Comparison of ENCODE assay signal across 10 cellular contexts in the genomic region with DNA sequence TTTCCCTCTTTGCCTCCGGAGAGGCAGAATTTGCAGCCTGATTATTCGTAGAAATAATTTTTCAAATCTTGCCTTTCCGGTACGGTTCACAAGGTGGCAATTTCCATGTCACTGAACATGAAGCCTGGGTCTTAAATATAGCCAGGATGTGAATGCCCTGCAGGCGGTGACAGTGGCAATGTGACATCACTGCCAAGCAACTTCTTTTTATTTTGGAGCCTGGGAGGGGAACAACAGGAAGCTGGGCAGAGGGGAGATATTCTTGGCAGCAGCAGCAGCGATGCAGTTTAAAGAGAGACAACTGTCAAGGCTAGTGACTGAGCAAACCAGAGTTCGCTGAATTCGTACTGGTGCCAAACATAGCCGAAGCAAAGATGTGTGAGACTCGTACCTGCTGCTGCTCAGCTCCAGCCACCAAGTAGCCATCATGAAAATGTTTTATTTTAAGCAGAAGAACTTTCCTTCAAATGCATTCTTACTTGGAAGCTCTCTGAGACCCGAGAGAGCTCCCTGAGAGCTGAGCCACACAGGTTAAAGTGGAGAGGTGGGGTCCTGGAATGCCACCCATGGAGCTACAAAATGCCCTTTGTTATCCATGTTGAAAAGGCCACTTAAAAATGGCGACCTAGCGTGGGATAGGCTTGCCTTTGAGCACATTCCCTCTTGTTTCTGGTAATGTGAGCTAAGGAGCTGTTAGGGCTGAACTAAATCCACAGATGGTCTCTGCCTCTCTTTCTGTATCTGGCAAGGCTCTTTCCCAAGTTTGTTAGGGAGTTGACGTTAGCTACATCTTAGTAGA.
DNase-seq lines count a peak whose midpoint lies in the region; ATAC-seq and TF ChIP-seq lines count a peak whose summit lies in the region.
"Had no signal": no experiment of that assay in that cellular context is flagged by ENCODE, and none has a peak within 500 bp of the region (broad histone marks: within the 10 kb centered on the region; RNA-seq: fewer than 3 reads in every experiment).

No MANE protein-coding gene starts in this region.

- TF ChIP-seq CTCF in endothelial cell (IDR thresholded peaks at IDR 0.05; ENCODE audit: unreplicated experiment) = no peak
- TF ChIP-seq CTCF in psoas muscle (IDR thresholded peaks at IDR 0.05) = no peak

- 13 to 25% (median 24%) methylated on average over 14 of the region's 14 CpGs for WGBS in psoas muscle, 3 donors

- H3K36me3 Mint-ChIP-seq in endothelial cell (ENCODE audit: low read depth, unreplicated experiment) = no peaks in the 10 kb centered on the region

- intact Hi-C loops in psoas muscle (cut with DNase I) = no loop called here

- peak; percentile 37 to 68 (median 44) for ATAC-seq in psoas muscle
- no peak for ATAC-seq in GM18861 (IDR thresholded peaks at IDR 0.05; ENCODE audit: unreplicated experiment)
- ATAC-seq in HG03520 (IDR thresholded peaks at IDR 0.05; ENCODE audit: unreplicated experiment) = no peak

- peaks cover 15% of the 10 kb centered on the region for H3K4me1 Mint-ChIP-seq in endothelial cell (ENCODE audit: unreplicated experiment)

- no peak overlapping the region for H3K4me3 ChIP-seq in psoas muscle
- H3K4me3 ChIP-seq: ascending aorta had no signal

- H3K4me3 Mint-ChIP-seq in endothelial cell (ENCODE audit: unreplicated experiment) = no peak overlapping the region

- DNase-seq in NCI-H2107 treated with DMSO at 0.1 percent for 48 hours (lab: John Stamatoyannopoulos, UW; ENCODE audit: unreplicated experiment) (peak; percentile 16), NCI-H2107 (lab: John Stamatoyannopoulos, UW) (no peak), NCI-H345 (lab: John Stamatoyannopoulos, UW) (peak; percentile 55), endothelial cell (ENCODE audit: low spot score) (no peak), psoas muscle (no peak), 8988T (no peak)

- H3K27ac ChIP-seq in psoas muscle = no peak overlapping the region
- H3K27ac ChIP-seq: ascending aorta, HL-60 had no signal

- H3K9me3 Mint-ChIP-seq in endothelial cell (ENCODE audit: unreplicated experiment) = no peaks in the 10 kb centered on the region

- H3K27me3 Mint-ChIP-seq in endothelial cell (ENCODE audit: unreplicated experiment) = no peaks in the 10 kb centered on the region

- no peaks in the 10 kb centered on the region for H3K36me3 ChIP-seq in psoas muscle (ENCODE audit: insufficient read depth in 1 of 2, low read depth in 1 of 2)

- peak overlapping the region; percentile 38 for H3K27ac Mint-ChIP-seq in endothelial cell (ENCODE audit: unreplicated experiment)

- peaks cover 7% of the 10 kb centered on the region for H3K4me1 ChIP-seq in psoas muscle
- H3K4me1 ChIP-seq: ascending aorta had no signal

- no peaks in the 10 kb centered on the region for H3K9me3 ChIP-seq in psoas muscle
- H3K9me3 ChIP-seq: ascending aorta had no signal

- no peaks in the 10 kb centered on the region for H3K27me3 ChIP-seq in psoas muscle (ENCODE audit: insufficient read depth in 3 of 3, low read length in 2 of 3)
- H3K27me3 ChIP-seq: ascending aorta had no signal

Comparison
In these comparisons a context has a peak if more than half of its experiments do, and no peak if none do; other contexts are left out.
1. DNase-seq: peak in NCI-H2107 treated with DMSO at 0.1 percent for 48 hours (single experiment) and NCI-H345 (single experiment); none in NCI-H2107 (single experiment), endothelial cell (single experiment), psoas muscle (0 of 2) and 8988T (single experiment).
2. ATAC-seq: peak in psoas muscle (4 of 4); none in GM18861 (single experiment) and HG03520 (single experiment).